ENCODE assay signal across 24 cellular contexts in genomic region chr17:46931596-46931995, GRCh38. TPM values are rescaled to one million over a fixed set of nuclear protein-coding genes. Genes with fewer than 3 reads are reported as not detected.
DNase-seq lines count a peak whose midpoint lies in the region; ATAC-seq, FAIRE-seq and TF ChIP-seq lines count a peak whose summit lies in the region.
"Had no signal": no experiment of that assay in that cellular context is flagged by ENCODE, and none has a peak within 500 bp of the region (broad histone marks: within the 10 kb centered on the region; RNA-seq: fewer than 3 reads in every experiment).

No MANE protein-coding gene starts in this region.

- peaks cover 47% of the 10 kb centered on the region for H3K79me2 ChIP-seq in astrocyte (ENCODE audit: insufficient read depth, low read length)
- H3K79me2 ChIP-seq in smooth muscle cell (ENCODE audit: low read depth): peaks cover 45% of the 10 kb centered on the region

- peaks cover 3% of the 10 kb centered on the region for H3F3A ChIP-seq in smooth muscle cell (ENCODE audit: low read depth)

- no peak overlapping the region for H4K8ac ChIP-seq in mesenchymal stem cell (ENCODE audit: low read length)

- WGBS in mesenchymal stem cell: 52% methylated on average over 3 of the region's 4 CpGs
- 71% methylated on average over 4 of the region's 4 CpGs for WGBS in smooth muscle cell (ENCODE audit: low lambda C conversion rate)
- WGBS in aorta, 2 donors: 84 to 89% methylated on average over 4 of the region's 4 CpGs

- H3K36me3 ChIP-seq in astrocyte (ENCODE audit: insufficient read depth, low read length): peaks cover 53% of the 10 kb centered on the region
- H3K36me3 ChIP-seq in mesenchymal stem cell (ENCODE audit: control insufficient read depth in 1 of 2, insufficient read depth in 2 of 2, low read depth in 1 of 2, low read length in 2 of 2): peaks cover 46 to 78% of the 10 kb centered on the region in 2 experiments
- H3K36me3 ChIP-seq in smooth muscle cell (ENCODE audit: low read depth): peaks cover 18% of the 10 kb centered on the region
- H3K36me3 ChIP-seq in aorta (ENCODE audit: control insufficient read depth in 1 of 2, insufficient read depth in 2 of 2, low read length in 1 of 2): peaks cover 11 to 13% of the 10 kb centered on the region in 2 donors

- H2BK120ac ChIP-seq in mesenchymal stem cell (ENCODE audit: low read depth, low read length): no peak overlapping the region

- H3K27ac ChIP-seq in astrocyte (ENCODE audit: low read depth, low read length): no peak overlapping the region
- no peak overlapping the region for H3K27ac ChIP-seq in mesenchymal stem cell (ENCODE audit: low read length, poor library complexity, severe bottlenecking)
- peak overlapping the region; percentile 86 for H3K27ac ChIP-seq in smooth muscle cell (ENCODE audit: low read depth)
- H3K27ac ChIP-seq in aorta (ENCODE audit: low read depth in 1 of 2, low read length in 2 of 2): no peak overlapping the region
- H3K27ac ChIP-seq: BLaER1 had no signal

- no peak overlapping the region for H2BK5ac ChIP-seq in mesenchymal stem cell (ENCODE audit: low read depth, low read length, poor library complexity, severe bottlenecking)

- H2AK5ac ChIP-seq in mesenchymal stem cell (ENCODE audit: low read length, severe bottlenecking): no peak overlapping the region

- no peak for DNase-seq in activated T-cell treated with anti-CD3 and anti-CD28 coated beads, Interleukin-2, amount 50 U/mL, for 24 hours
- no peak for DNase-seq in activated T-cell treated with anti-CD3 and anti-CD28 coated beads, Interleukin-2, amount 50 U/mL, for 1 hour
- DNase-seq in astrocyte (ENCODE audit: low read depth): no peak
- DNase-seq in mesenchymal stem cell: no peak
- DNase-seq in smooth muscle cell (lab: John Stamatoyannopoulos, UW; ENCODE audit: unreplicated experiment): no peak
- no peak for DNase-seq in NCI-H82 treated with DMSO at 0.1 percent for 48 hours (lab: John Stamatoyannopoulos, UW; ENCODE audit: unreplicated experiment)
- no peak for DNase-seq in aorta
- DNase-seq: 8988T; CD8-positive, alpha-beta memory T cell; DMS153; DMS79; GDM1; GOT3; H7 had no signal

- H3K14ac ChIP-seq in mesenchymal stem cell (ENCODE audit: low read length in 2 of 2): no peak overlapping the region

- peaks cover 90% of the 10 kb centered on the region for H3K36me3 Mint-ChIP-seq in activated T-cell treated with anti-CD3 and anti-CD28 coated beads, Interleukin-2, amount 50 U/mL, for 24 hours (ENCODE audit: low read depth)
- H3K36me3 Mint-ChIP-seq in astrocyte (ENCODE audit: low read depth, unreplicated experiment): peaks cover 31% of the 10 kb centered on the region

- no peak overlapping the region for H2BK12ac ChIP-seq in mesenchymal stem cell (ENCODE audit: low read length in 2 of 2)

- H3K27me3 ChIP-seq in astrocyte (ENCODE audit: insufficient read depth, low read length) (no peaks in the 10 kb centered on the region), mesenchymal stem cell (ENCODE audit: control insufficient read depth in 1 of 2, insufficient read depth in 1 of 2, low read length in 2 of 2) (no peaks in the 10 kb centered on the region), smooth muscle cell (ENCODE audit: low read depth) (no peaks in the 10 kb centered on the region), aorta (ENCODE audit: control insufficient read depth in 1 of 2, insufficient read depth in 2 of 2, low read length in 1 of 2) (no peaks in the 10 kb centered on the region)
- H3K27me3 ChIP-seq: BLaER1 had no signal

- H3K27me3 Mint-ChIP-seq in activated T-cell treated with anti-CD3 and anti-CD28 coated beads, Interleukin-2, amount 50 U/mL, for 24 hours: no peaks in the 10 kb centered on the region
- no peaks in the 10 kb centered on the region for H3K27me3 Mint-ChIP-seq in astrocyte (ENCODE audit: low read depth, unreplicated experiment)
- H3K27me3 Mint-ChIP-seq: CD8-positive, alpha-beta memory T cell; IgD-negative memory B cell had no signal

- H3K27ac Mint-ChIP-seq in activated T-cell treated with anti-CD3 and anti-CD28 coated beads, Interleukin-2, amount 50 U/mL, for 24 hours: peak overlapping the region; percentile 66
- peak overlapping the region; percentile 42 for H3K27ac Mint-ChIP-seq in astrocyte (ENCODE audit: unreplicated experiment)
- H3K27ac Mint-ChIP-seq: IgD-negative memory B cell had no signal

- H3K18ac ChIP-seq in mesenchymal stem cell (ENCODE audit: low read depth in 1 of 2, low read length in 2 of 2): no peak overlapping the region

- no peak overlapping the region for H3K9ac ChIP-seq in astrocyte (ENCODE audit: low read length)
- peak overlapping the region; percentile 9 for H3K9ac ChIP-seq in mesenchymal stem cell (ENCODE audit: low read length)
- H3K9ac ChIP-seq in smooth muscle cell (ENCODE audit: low read depth): no peak overlapping the region
- H3K9ac ChIP-seq: BLaER1 had no signal

- no peak overlapping the region for H2BK15ac ChIP-seq in mesenchymal stem cell (ENCODE audit: low read depth, poor library complexity, severe bottlenecking)

- H4K20me1 ChIP-seq in astrocyte (ENCODE audit: insufficient read depth, low read length) (peaks cover 89% of the 10 kb centered on the region), smooth muscle cell (ENCODE audit: low read depth) (peaks cover 87% of the 10 kb centered on the region)

- H3K4me3 ChIP-seq in astrocyte (ENCODE audit: insufficient read depth, low read depth, low read length) (no peak overlapping the region), mesenchymal stem cell (ENCODE audit: insufficient read depth in 1 of 2, low read depth in 1 of 2, low read length in 2 of 2) (no peak overlapping the region), smooth muscle cell (no peak overlapping the region), aorta (ENCODE audit: low read length in 2 of 2) (no peak overlapping the region)
- H3K4me3 ChIP-seq: BLaER1 had no signal

- ATAC-seq in GM19395 (IDR thresholded peaks at IDR 0.05; ENCODE audit: unreplicated experiment) (no peak), aorta (ENCODE audit: low FRiP score) (no peak)
- ATAC-seq: HCT116, HepG2 had no signal

- H3K4ac ChIP-seq in mesenchymal stem cell (ENCODE audit: low read depth in 1 of 2, low read length in 2 of 2): no peak overlapping the region

- H3K4me1 Mint-ChIP-seq in activated T-cell treated with anti-CD3 and anti-CD28 coated beads, Interleukin-2, amount 50 U/mL, for 24 hours (ENCODE audit: low read depth): peaks cover 25% of the 10 kb centered on the region
- H3K4me1 Mint-ChIP-seq in astrocyte (ENCODE audit: low read depth, unreplicated experiment): peaks cover 43% of the 10 kb centered on the region

- no peaks in the 10 kb centered on the region for H3K9me3 ChIP-seq in astrocyte (ENCODE audit: insufficient read depth, low read depth, low read length)
- no peaks in the 10 kb centered on the region for H3K9me3 ChIP-seq in mesenchymal stem cell (ENCODE audit: control insufficient read depth, low read length)
- no peaks in the 10 kb centered on the region for H3K9me3 ChIP-seq in smooth muscle cell (replicated peaks; ENCODE audit: low read depth)
- no peaks in the 10 kb centered on the region for H3K9me3 ChIP-seq in aorta (ENCODE audit: control insufficient read depth, low read length)
- H3K9me3 ChIP-seq: BLaER1 had no signal

- TF ChIP-seq CTCF in astrocyte (IDR thresholded peaks at IDR 0.05; ENCODE audit: insufficient read depth, low read depth, low read length): no peak
- TF ChIP-seq CTCF in smooth muscle cell (IDR thresholded peaks at IDR 0.05; ENCODE audit: borderline replicate concordance, insufficient read depth, poor library complexity, severe bottlenecking): no peak

- H4K91ac ChIP-seq in mesenchymal stem cell (ENCODE audit: low read length): no peak overlapping the region

- no peak overlapping the region for H3K23ac ChIP-seq in mesenchymal stem cell (ENCODE audit: low read length in 2 of 2)

- FAIRE-seq in astrocyte (lab: Jason Lieb, UNC): no peak
- FAIRE-seq: GM12892, GM18507, HepG2 had no signal

- H3K79me1 ChIP-seq in mesenchymal stem cell (replicated peaks; ENCODE audit: low read length, poor library complexity, severe bottlenecking): peaks cover 47% of the 10 kb centered on the region

- H3K4me3 Mint-ChIP-seq in activated T-cell treated with anti-CD3 and anti-CD28 coated beads, Interleukin-2, amount 50 U/mL, for 24 hours: no peak overlapping the region
- no peak overlapping the region for H3K4me3 Mint-ChIP-seq in astrocyte (ENCODE audit: unreplicated experiment)
- H3K4me3 Mint-ChIP-seq: CD14-positive monocyte; CD8-positive, alpha-beta memory T cell; IgD-negative memory B cell had no signal

- H3K4me2 ChIP-seq in astrocyte (ENCODE audit: low read length): no peak overlapping the region
- H3K4me2 ChIP-seq in mesenchymal stem cell (ENCODE audit: low read length, poor library complexity, severe bottlenecking): no peak overlapping the region
- H3K4me2 ChIP-seq in smooth muscle cell: no peak overlapping the region
- H3K4me2 ChIP-seq: BLaER1 had no signal

- no peaks in the 10 kb centered on the region for H3K9me3 Mint-ChIP-seq in activated T-cell treated with anti-CD3 and anti-CD28 coated beads, Interleukin-2, amount 50 U/mL, for 24 hours
- no peaks in the 10 kb centered on the region for H3K9me3 Mint-ChIP-seq in astrocyte (ENCODE audit: unreplicated experiment)
- H3K9me3 Mint-ChIP-seq: CD14-positive monocyte; CD8-positive, alpha-beta memory T cell; IgD-negative memory B cell had no signal

- intact Hi-C loops in aorta (cut with DNase I): no loop called here

- H2AFZ ChIP-seq in astrocyte (ENCODE audit: low read depth, low read length) (no peak overlapping the region), mesenchymal stem cell (ENCODE audit: low read depth, low read length) (no peak overlapping the region), smooth muscle cell (ENCODE audit: low read depth) (no peak overlapping the region)

- H3K4me1 ChIP-seq in astrocyte (ENCODE audit: insufficient read depth, low read length): peaks cover 17% of the 10 kb centered on the region
- peaks cover 3% of the 10 kb centered on the region for H3K4me1 ChIP-seq in mesenchymal stem cell (ENCODE audit: control insufficient read depth, insufficient read depth, low read depth, low read length)
- no peaks in the 10 kb centered on the region for H3K4me1 ChIP-seq in smooth muscle cell (ENCODE audit: low read depth)
- H3K4me1 ChIP-seq in aorta (ENCODE audit: control insufficient read depth in 1 of 2, insufficient read depth in 2 of 2, low read length in 2 of 2): no peaks in the 10 kb centered on the region

RNA-seq across cellular contexts. Expression of gene GOSR2, which starts 8.6 kb away (rescaled TPM):
- 66.0 and 67.0 TPM in 2 replicates for total RNA-seq in astrocyte
- 37.1 TPM for polyA plus RNA-seq in mesenchymal stem cell (2013, experiment 1 of 2)
- polyA plus RNA-seq in mesenchymal stem cell (2013, experiment 2 of 2): 36.7 TPM
- total RNA-seq in smooth muscle cell: 38.0 and 48.9 TPM in 2 replicates
- 64.5 and 70.6 TPM in 2 replicates for polyA plus RNA-seq in smooth muscle cell
- total RNA-seq in aorta: 10 to 100 TPM; 57.1 to 62.9 TPM
- 10 to 100 TPM; 23.4 to 32.1 TPM for polyA plus RNA-seq in aorta

RNA-seq across cellular contexts. Expression of gene RPRML, which starts 47.5 kb away (rescaled TPM):
- total RNA-seq in astrocyte: not detected in 2 replicates
- not detected for polyA plus RNA-seq in mesenchymal stem cell (2013, experiment 1 of 2)
- polyA plus RNA-seq in mesenchymal stem cell (2013, experiment 2 of 2): not detected
- not detected in 2 replicates for total RNA-seq in smooth muscle cell
- polyA plus RNA-seq in smooth muscle cell: 1.3 TPM in 1 of 2 replicates, not detected in the other
- 1 to 10 TPM in 1 of 2 donors, not detected in 1; 1.4 TPM for total RNA-seq in aorta
- polyA plus RNA-seq in aorta: under 1 TPM in 1 of 2 donors, not detected in 1; 0.84 TPM
- total RNA-seq: A673; CD8-positive, alpha-beta memory T cell; HepG2 had no signal
- polyA plus RNA-seq: AG04450; CD14-positive monocyte; CD8-positive, alpha-beta memory T cell; HepG2 had no signal
